Comparison of ENCODE assay signal across 9 cellular contexts in the genomic region with DNA sequence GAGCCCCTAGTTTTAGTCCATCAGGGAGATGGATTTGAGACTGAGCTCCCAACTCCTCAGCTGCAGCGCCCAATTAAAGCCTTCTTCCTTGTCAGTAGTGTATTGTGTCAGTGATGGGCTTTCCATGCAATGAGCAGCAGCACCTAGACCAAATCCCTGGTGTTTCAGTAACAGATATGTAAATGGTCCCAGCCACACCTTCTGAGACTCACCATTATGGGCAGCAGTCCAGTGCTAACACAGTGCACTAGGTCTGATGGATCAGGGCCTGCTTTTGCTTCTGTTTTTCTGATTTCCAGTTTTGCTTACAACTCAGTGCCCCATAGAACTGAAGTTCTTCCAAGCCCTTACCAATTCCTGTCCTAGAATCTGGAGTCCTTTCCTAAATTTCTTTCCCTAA.
"Had no signal": no experiment of that assay in that cellular context is flagged by ENCODE, and none has a peak within 500 bp of the region (broad histone marks: within the 10 kb centered on the region; RNA-seq: fewer than 3 reads in every experiment).

No MANE protein-coding gene starts in this region.

- H3K36me3 ChIP-seq: HAP-1 had no signal

- H3K4me1 ChIP-seq: HAP-1 had no signal

- H3K9me3 Mint-ChIP-seq: HFFc6 had no signal

- H3K9me3 ChIP-seq: HAP-1 had no signal

- H3K27me3 Mint-ChIP-seq: IgD-negative memory B cell had no signal

- FAIRE-seq: HepG2 had no signal

- H3K4me3 Mint-ChIP-seq: HFFc6, IgD-negative memory B cell had no signal

- H2AFZ ChIP-seq: GM23248 had no signal

- H3K9ac ChIP-seq: GM23248 had no signal

- H3K27ac ChIP-seq: GM23248, HL-60 had no signal

- DNase-seq: GM23248, GOT3, H7, HFFc6 had no signal

- ATAC-seq: HCT116, HepG2 had no signal

- H3K4me3 ChIP-seq: GM23248, HAP-1 had no signal

- H3K27ac Mint-ChIP-seq: HFFc6, IgD-negative memory B cell had no signal
